ENCODE assay signal across 29 cellular contexts in the genomic region with DNA sequence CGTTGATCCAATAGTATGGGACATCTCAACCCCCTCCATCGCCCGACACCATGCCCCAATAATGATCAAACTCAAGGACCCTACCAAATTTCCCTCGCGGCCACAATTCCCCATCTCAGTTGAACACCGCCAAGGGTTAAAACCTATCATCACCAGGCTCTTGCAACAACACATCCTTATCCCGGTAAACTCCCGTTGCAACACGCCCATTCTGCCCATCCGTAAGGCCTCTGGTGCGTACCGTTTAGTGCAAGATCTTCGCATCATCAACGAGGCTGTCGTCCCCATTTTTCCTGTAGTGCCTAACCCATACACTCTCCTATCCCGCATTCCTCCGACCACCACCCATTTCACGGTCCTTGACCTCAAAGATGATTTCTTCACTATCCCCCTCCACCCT.
"Had no signal": no experiment of that assay in that cellular context is flagged by ENCODE, and none has a peak within 500 bp of the region (broad histone marks: within the 10 kb centered on the region; RNA-seq: fewer than 3 reads in every experiment).

No MANE protein-coding gene starts in this region.

- DNase-seq: activated CD4-positive, alpha-beta memory T cell treated with anti-CD3 and anti-CD28 coated beads, Interleukin-2, amount 10 ng/mL, durations not matched to agents 7 days and 5 days; activated CD4-positive, alpha-beta T cell treated with anti-CD3 and anti-CD28 coated beads for 1 hour; activated CD4-positive, alpha-beta T cell treated with anti-CD3 and anti-CD28 coated beads for 4 hours; activated CD4-positive, alpha-beta T cell treated with anti-CD3 and anti-CD28 coated beads, Interleukin-2, amount 10 ng/mL, durations not matched to agents 7 days and 5 days; activated CD4-positive, alpha-beta T cell treated with anti-CD3 and anti-CD28 coated beads, Interleukin-2, amount 50 U/mL, for 4 hours; activated CD8-positive, alpha-beta memory T cell treated with anti-CD3 and anti-CD28 coated beads, Interleukin-2, amount 50 U/mL, for 48 hours; activated gamma-delta T cell; activated naive CD4-positive, alpha-beta T cell; activated naive CD4-positive, alpha-beta T cell treated with anti-CD3 and anti-CD28 coated beads, Interleukin-2, amount 10 ng/mL, durations not matched to agents 7 days and 5 days; activated naive CD8-positive, alpha-beta T cell treated with anti-CD3 and anti-CD28 coated beads, Interleukin-2, amount 10 ng/mL, durations not matched to agents 7 days and 5 days; activated T-cell treated with anti-CD3 and anti-CD28 coated beads for 4 hours; activated T-cell treated with anti-CD3 and anti-CD28 coated beads, Interleukin-2, amount 50 U/mL, for 24 hours; activated T-cell treated with anti-CD3 and anti-CD28 coated beads, Interleukin-2, amount 50 U/mL, for 72 hours; dorsolateral prefrontal cortex; effector memory CD4-positive, alpha-beta T cell; endodermal cell; erythroblast; foreskin keratinocyte; gastrocnemius medialis; heart right ventricle; T-helper 2 cell had no signal

- H3K4me3 ChIP-seq: ascending aorta, breast epithelium, coronary artery, dorsolateral prefrontal cortex, esophagus muscularis mucosa, gastrocnemius medialis, heart right ventricle had no signal

- H3K27ac ChIP-seq: ascending aorta, breast epithelium, coronary artery, dorsolateral prefrontal cortex, esophagus muscularis mucosa, foreskin keratinocyte, gastrocnemius medialis, heart right ventricle had no signal

- H3K36me3 Mint-ChIP-seq: activated naive CD4-positive, alpha-beta T cell treated with anti-CD3 and anti-CD28 coated beads, Interleukin-2, amount 10 ng/mL, durations not matched to agents 7 days and 5 days; activated naive CD8-positive, alpha-beta T cell treated with anti-CD3 and anti-CD28 coated beads, Interleukin-2, amount 10 ng/mL, durations not matched to agents 7 days and 5 days had no signal

- H3K4me1 Mint-ChIP-seq: activated CD4-positive, alpha-beta memory T cell treated with anti-CD3 and anti-CD28 coated beads, Interleukin-2, amount 10 ng/mL, durations not matched to agents 7 days and 5 days; activated CD4-positive, alpha-beta T cell treated with anti-CD3 and anti-CD28 coated beads, Interleukin-2, amount 10 ng/mL, durations not matched to agents 7 days and 5 days; activated naive CD4-positive, alpha-beta T cell treated with anti-CD3 and anti-CD28 coated beads, Interleukin-2, amount 10 ng/mL, durations not matched to agents 7 days and 5 days; activated naive CD8-positive, alpha-beta T cell treated with anti-CD3 and anti-CD28 coated beads, Interleukin-2, amount 10 ng/mL, durations not matched to agents 7 days and 5 days; brain; central memory CD8-positive, alpha-beta T cell; endodermal cell had no signal

- H3K27ac Mint-ChIP-seq: activated CD4-positive, alpha-beta memory T cell treated with anti-CD3 and anti-CD28 coated beads, Interleukin-2, amount 10 ng/mL, durations not matched to agents 7 days and 5 days; activated CD4-positive, alpha-beta T cell treated with anti-CD3 and anti-CD28 coated beads, Interleukin-2, amount 10 ng/mL, durations not matched to agents 7 days and 5 days; activated naive CD4-positive, alpha-beta T cell treated with anti-CD3 and anti-CD28 coated beads, Interleukin-2, amount 10 ng/mL, durations not matched to agents 7 days and 5 days; activated naive CD4-positive, alpha-beta T cell treated with anti-CD3 and anti-CD28 coated beads, Interleukin-2, amount 50 U/mL, for 72 hours; activated naive CD8-positive, alpha-beta T cell treated with anti-CD3 and anti-CD28 coated beads, Interleukin-2, amount 10 ng/mL, durations not matched to agents 7 days and 5 days; activated T-cell treated with anti-CD3 and anti-CD28 coated beads, Interleukin-2, amount 50 U/mL, for 24 hours; activated T-cell treated with anti-CD3 and anti-CD28 coated beads, Interleukin-2, amount 50 U/mL, for 72 hours; brain; dendritic cell treated with granulocyte-macrophage colony-stimulating factor and Interleukin-4, amounts not matched to agents 40 ng/mL and 50 ng/mL, for 4 days; endodermal cell had no signal

- H3K9me3 ChIP-seq: esophagus muscularis mucosa, gastrocnemius medialis had no signal

- H3K27me3 Mint-ChIP-seq: activated CD4-positive, alpha-beta memory T cell treated with anti-CD3 and anti-CD28 coated beads, Interleukin-2, amount 10 ng/mL, durations not matched to agents 7 days and 5 days; activated CD4-positive, alpha-beta T cell treated with anti-CD3 and anti-CD28 coated beads, Interleukin-2, amount 10 ng/mL, durations not matched to agents 7 days and 5 days; activated naive CD4-positive, alpha-beta T cell treated with anti-CD3 and anti-CD28 coated beads, Interleukin-2, amount 10 ng/mL, durations not matched to agents 7 days and 5 days; activated naive CD8-positive, alpha-beta T cell treated with anti-CD3 and anti-CD28 coated beads, Interleukin-2, amount 10 ng/mL, durations not matched to agents 7 days and 5 days; activated T-cell treated with anti-CD3 and anti-CD28 coated beads, Interleukin-2, amount 50 U/mL, for 24 hours; central memory CD8-positive, alpha-beta T cell; dendritic cell treated with granulocyte-macrophage colony-stimulating factor and Interleukin-4, amounts not matched to agents 40 ng/mL and 50 ng/mL, for 4 days had no signal

- H3K36me3 ChIP-seq: ascending aorta, breast epithelium, esophagus muscularis mucosa, gastrocnemius medialis, heart right ventricle had no signal

- H3K4me3 Mint-ChIP-seq: activated CD4-positive, alpha-beta memory T cell treated with anti-CD3 and anti-CD28 coated beads, Interleukin-2, amount 10 ng/mL, durations not matched to agents 7 days and 5 days; activated CD4-positive, alpha-beta T cell treated with anti-CD3 and anti-CD28 coated beads, Interleukin-2, amount 10 ng/mL, durations not matched to agents 7 days and 5 days; activated naive CD4-positive, alpha-beta T cell treated with anti-CD3 and anti-CD28 coated beads, Interleukin-2, amount 10 ng/mL, durations not matched to agents 7 days and 5 days; activated naive CD8-positive, alpha-beta T cell treated with anti-CD3 and anti-CD28 coated beads, Interleukin-2, amount 10 ng/mL, durations not matched to agents 7 days and 5 days; activated T-cell treated with anti-CD3 and anti-CD28 coated beads, Interleukin-2, amount 50 U/mL, for 24 hours; activated T-cell treated with anti-CD3 and anti-CD28 coated beads, Interleukin-2, amount 50 U/mL, for 72 hours; brain; central memory CD8-positive, alpha-beta T cell; dendritic cell treated with granulocyte-macrophage colony-stimulating factor and Interleukin-4, amounts not matched to agents 40 ng/mL and 50 ng/mL, for 4 days; endodermal cell had no signal

- H3K27me3 ChIP-seq: ascending aorta, esophagus muscularis mucosa, foreskin keratinocyte, gastrocnemius medialis, heart right ventricle had no signal

- H3K4me1 ChIP-seq: ascending aorta, breast epithelium, esophagus muscularis mucosa, foreskin keratinocyte, gastrocnemius medialis, heart right ventricle had no signal
